ENCODE assay signal across 25 cellular contexts in genomic region chr6:61679625-61680024, GRCh38.
"Had no signal": no experiment of that assay in that cellular context is flagged by ENCODE, and none has a peak within 500 bp of the region (broad histone marks: within the 10 kb centered on the region; RNA-seq: fewer than 3 reads in every experiment).

No MANE protein-coding gene starts in this region.

- H3K4me1 Mint-ChIP-seq: naive B cell; naive thymus-derived CD8-positive, alpha-beta T cell had no signal

- ATAC-seq: effector memory CD8-positive, alpha-beta T cell; esophagus mucosa; gastrocnemius medialis; heart right ventricle; left cardiac atrium; left lung; left ventricle myocardium superior; lower lobe of right lung; mucosa of descending colon; naive thymus-derived CD8-positive, alpha-beta T cell had no signal

- DNase-seq: colonic mucosa; cortex of kidney; effector CD8-positive, alpha-beta T cell; effector memory CD8-positive, alpha-beta T cell; endodermal cell; erythroblast; esophagus squamous epithelium; foreskin fibroblast; foreskin melanocyte; gastrocnemius medialis; heart right ventricle; hippocampal formation; left cardiac atrium; left lung; left ventricle myocardium superior; lower lobe of right lung; mesenchymal stem cell; mucosa of descending colon; naive B cell; naive thymus-derived CD8-positive, alpha-beta T cell had no signal

- H3K27ac Mint-ChIP-seq: dendritic cell treated with granulocyte-macrophage colony-stimulating factor and Interleukin-4, amounts not matched to agents 40 ng/mL and 50 ng/mL, for 4 days; effector memory CD8-positive, alpha-beta T cell; endodermal cell; mesothelial cell of epicardium; naive B cell; naive thymus-derived CD8-positive, alpha-beta T cell had no signal

- H3K27me3 Mint-ChIP-seq: dendritic cell treated with granulocyte-macrophage colony-stimulating factor and Interleukin-4, amounts not matched to agents 40 ng/mL and 50 ng/mL, for 4 days; effector memory CD8-positive, alpha-beta T cell; naive B cell; naive thymus-derived CD8-positive, alpha-beta T cell had no signal

- H3K9me3 Mint-ChIP-seq: endodermal cell, mesothelial cell of epicardium had no signal

- FAIRE-seq: islet of Langerhans, keratinocyte had no signal

- H3K4me3 Mint-ChIP-seq: dendritic cell treated with granulocyte-macrophage colony-stimulating factor and Interleukin-4, amounts not matched to agents 40 ng/mL and 50 ng/mL, for 4 days; effector memory CD8-positive, alpha-beta T cell; endodermal cell; mesothelial cell of epicardium; naive B cell; naive thymus-derived CD8-positive, alpha-beta T cell had no signal

- H3K36me3 Mint-ChIP-seq: mesothelial cell of epicardium; naive thymus-derived CD8-positive, alpha-beta T cell had no signal
